ENCODE assay signal across 15 cellular contexts in the genomic region with DNA sequence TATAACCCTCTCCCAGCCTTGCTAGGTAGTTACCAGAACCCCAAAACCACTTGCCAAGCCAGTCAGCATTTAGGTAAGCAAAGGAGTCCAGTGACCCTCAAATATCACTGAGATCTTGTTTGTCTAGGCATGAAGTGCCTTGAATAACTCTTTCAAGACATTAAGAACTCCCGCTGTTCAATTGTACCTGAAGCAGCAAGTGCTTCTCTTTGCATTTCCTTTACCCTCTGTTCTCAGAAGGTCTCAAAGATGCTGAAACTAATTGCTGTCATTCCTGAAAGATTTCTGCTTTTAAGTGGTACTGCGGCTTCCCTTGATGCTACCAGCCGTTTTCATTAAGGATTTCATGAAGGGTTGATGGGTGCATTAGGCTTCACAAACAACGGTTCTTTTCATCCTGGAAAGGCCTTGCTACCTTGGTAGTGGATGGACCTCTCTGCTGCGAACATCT.
DNase-seq lines count a peak whose midpoint lies in the region; ATAC-seq and TF ChIP-seq lines count a peak whose summit lies in the region.
"Had no signal": no experiment of that assay in that cellular context is flagged by ENCODE, and none has a peak within 500 bp of the region (broad histone marks: within the 10 kb centered on the region; RNA-seq: fewer than 3 reads in every experiment).

No MANE protein-coding gene starts in this region.

- POLR2A ChIA-PET in activated CD8-positive, alpha-beta T cell treated with anti-CD3 and anti-CD28 coated beads for 36 hours (lab: Charles Lee): interaction anchor here (1.2 to 1.3 kb wide), 2 partner anchors 11 to 141 kb away, joined by 3 read pairs; no protein-coding TSS in a partner anchor

- intact Hi-C loops in activated CD8-positive, alpha-beta T cell treated with anti-CD3 and anti-CD28 coated beads for 36 hours (cut with micrococcal nuclease): no loop called here
- intact Hi-C loops in cardiac septum (cut with DNase I): no loop called here

- DNase-seq in DMS53 (lab: John Stamatoyannopoulos, UW): peak; percentile 57
- DNase-seq in DMS53 treated with DMSO at 0.1 percent for 48 hours (lab: John Stamatoyannopoulos, UW; ENCODE audit: unreplicated experiment): no peak
- DNase-seq in activated CD8-positive, alpha-beta T cell treated with anti-CD3 and anti-CD28 coated beads for 36 hours: no peak
- DNase-seq in iPS DF 19.7 (ENCODE audit: low read depth, low spot score): peak; percentile 77
- no peak for DNase-seq in stimulated activated effector memory CD8-positive, alpha-beta T cell treated with anti-CD3 and anti-CD28 coated beads, Interleukin-12 subunit alpha, Interleukin-12 subunit beta, amount 100 ng/mL, for 72 hours (ENCODE audit: low spot score in 2 of 2)
- no peak for DNase-seq in NCI-H526 treated with DMSO at 0.1 percent for 48 hours (lab: John Stamatoyannopoulos, UW)
- DNase-seq in NAMALWA (ENCODE audit: low spot score): no peak
- DNase-seq in cardiac septum (ENCODE audit: low spot score): no peak
- DNase-seq: activated CD8-positive, alpha-beta memory T cell treated with anti-CD3 and anti-CD28 coated beads, Interleukin-2, amount 50 U/mL, for 4 hours; Caco-2; heart left ventricle; NCI-H1694; SW 1271; WERI-Rb-1 had no signal

- peaks cover 9% of the 10 kb centered on the region for H3K9me3 Mint-ChIP-seq in activated CD8-positive, alpha-beta T cell treated with anti-CD3 and anti-CD28 coated beads for 36 hours
- no peaks in the 10 kb centered on the region for H3K9me3 Mint-ChIP-seq in stimulated activated effector memory CD8-positive, alpha-beta T cell treated with anti-CD3 and anti-CD28 coated beads, Interleukin-12 subunit alpha, Interleukin-12 subunit beta, amount 100 ng/mL, for 72 hours

- H3K4me3 Mint-ChIP-seq in activated CD8-positive, alpha-beta T cell treated with anti-CD3 and anti-CD28 coated beads for 36 hours: peak overlapping the region; percentile 49
- peak overlapping the region; percentile 34 for H3K4me3 Mint-ChIP-seq in stimulated activated effector memory CD8-positive, alpha-beta T cell treated with anti-CD3 and anti-CD28 coated beads, Interleukin-12 subunit alpha, Interleukin-12 subunit beta, amount 100 ng/mL, for 72 hours

- H3K4me1 Mint-ChIP-seq in activated CD8-positive, alpha-beta T cell treated with anti-CD3 and anti-CD28 coated beads for 36 hours (ENCODE audit: low read depth): peaks cover 62% of the 10 kb centered on the region
- peaks cover 48% of the 10 kb centered on the region for H3K4me1 Mint-ChIP-seq in stimulated activated effector memory CD8-positive, alpha-beta T cell treated with anti-CD3 and anti-CD28 coated beads, Interleukin-12 subunit alpha, Interleukin-12 subunit beta, amount 100 ng/mL, for 72 hours

- peak overlapping the region; percentile 70 for H3K27ac Mint-ChIP-seq in activated CD8-positive, alpha-beta T cell treated with anti-CD3 and anti-CD28 coated beads for 36 hours
- H3K27ac Mint-ChIP-seq in stimulated activated effector memory CD8-positive, alpha-beta T cell treated with anti-CD3 and anti-CD28 coated beads, Interleukin-12 subunit alpha, Interleukin-12 subunit beta, amount 100 ng/mL, for 72 hours: peak overlapping the region; percentile 78

- ATAC-seq in activated CD8-positive, alpha-beta T cell treated with anti-CD3 and anti-CD28 coated beads for 36 hours: no peak
- no peak for ATAC-seq in stimulated activated effector memory CD8-positive, alpha-beta T cell treated with anti-CD3 and anti-CD28 coated beads, Interleukin-12 subunit alpha, Interleukin-12 subunit beta, amount 100 ng/mL, for 72 hours
- ATAC-seq: left colon had no signal

- CTCF ChIA-PET in activated CD8-positive, alpha-beta T cell treated with anti-CD3 and anti-CD28 coated beads for 36 hours (lab: Charles Lee): no interaction called here

- no peak for TF ChIP-seq CTCF in activated CD8-positive, alpha-beta T cell treated with anti-CD3 and anti-CD28 coated beads for 36 hours (IDR thresholded peaks at IDR 0.05)

- no peaks in the 10 kb centered on the region for H3K27me3 Mint-ChIP-seq in activated CD8-positive, alpha-beta T cell treated with anti-CD3 and anti-CD28 coated beads for 36 hours

- peaks cover 10% of the 10 kb centered on the region for H3K36me3 Mint-ChIP-seq in activated CD8-positive, alpha-beta T cell treated with anti-CD3 and anti-CD28 coated beads for 36 hours (ENCODE audit: low read depth)
- H3K36me3 Mint-ChIP-seq in stimulated activated effector memory CD8-positive, alpha-beta T cell treated with anti-CD3 and anti-CD28 coated beads, Interleukin-12 subunit alpha, Interleukin-12 subunit beta, amount 100 ng/mL, for 72 hours: no peaks in the 10 kb centered on the region

Comparison
In these comparisons a context has a peak if more than half of its experiments do, and no peak if none do; other contexts are left out.
1. DNase-seq: peak in DMS53 (single experiment) and iPS DF 19.7 (single experiment); none in DMS53 treated with DMSO at 0.1 percent for 48 hours (single experiment), activated CD8-positive, alpha-beta T cell treated with anti-CD3 and anti-CD28 coated beads for 36 hours (single experiment), stimulated activated effector memory CD8-positive, alpha-beta T cell treated with anti-CD3 and anti-CD28 coated beads, Interleukin-12 subunit alpha, Interleukin-12 subunit beta, amount 100 ng/mL, for 72 hours (0 of 2), NCI-H526 treated with DMSO at 0.1 percent for 48 hours (single experiment), NAMALWA (single experiment) and cardiac septum (single experiment).